In the genomic region with DNA sequence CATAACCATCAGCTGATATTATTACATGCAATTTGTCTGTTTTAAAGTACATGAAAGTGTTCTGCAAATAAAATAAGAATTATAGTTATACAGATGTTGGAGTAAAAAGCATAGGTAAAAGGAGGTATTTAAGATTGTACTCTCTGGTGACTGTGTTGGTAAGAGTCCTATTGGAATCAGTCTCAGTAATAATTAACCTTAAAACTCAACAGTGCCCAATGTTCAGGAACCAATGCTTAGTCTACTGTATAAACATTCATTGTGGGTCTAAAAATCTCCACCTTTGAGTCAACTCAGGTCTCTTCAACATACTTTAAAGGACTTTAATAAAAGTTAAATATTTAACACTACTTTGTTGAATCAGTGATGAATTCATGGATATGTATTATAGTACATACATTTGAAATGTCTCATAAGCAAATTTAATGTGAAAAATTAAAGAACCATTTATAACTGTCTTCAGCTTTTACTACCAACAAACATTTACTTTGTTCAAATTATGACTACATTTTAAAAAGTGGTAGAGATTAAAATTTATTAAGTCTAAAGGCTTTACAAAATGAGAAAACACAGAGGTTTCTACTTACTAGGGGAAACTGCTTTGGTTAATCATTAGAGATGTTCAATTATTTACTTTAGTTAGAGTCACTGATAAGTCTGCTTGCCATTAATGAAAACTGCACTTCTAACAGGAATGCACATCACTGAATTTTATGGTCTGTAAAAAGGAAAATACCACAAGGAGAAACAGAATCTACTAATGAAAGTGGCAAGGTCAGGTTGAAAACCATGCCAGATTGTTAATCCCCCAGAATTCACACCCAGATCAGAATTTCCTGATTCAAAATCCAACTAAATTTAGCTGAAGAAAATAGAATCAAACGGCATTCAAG, we compare ENCODE assay signal across 15 cellular contexts.
DNase-seq lines count a peak whose midpoint lies in the region; ATAC-seq and TF ChIP-seq lines count a peak whose summit lies in the region.
"Had no signal": no experiment of that assay in that cellular context is flagged by ENCODE, and none has a peak within 500 bp of the region (broad histone marks: within the 10 kb centered on the region; RNA-seq: fewer than 3 reads in every experiment).

No MANE protein-coding gene starts in this region.

- H3K36me3 Mint-ChIP-seq in progenitor cell of endocrine pancreas (ENCODE audit: insufficient read depth) = peaks cover 3% of the 10 kb centered on the region
- no peaks in the 10 kb centered on the region for H3K36me3 Mint-ChIP-seq in osteocyte (ENCODE audit: unreplicated experiment)

- DNase-seq in epithelial cell of proximal tubule (ENCODE audit: low read depth) = peak; percentile 96
- DNase-seq in progenitor cell of endocrine pancreas (ENCODE audit: low spot score, unreplicated experiment) = no peak
- no peak for DNase-seq in NCI-H2227 treated with DMSO at 0.1 percent for 48 hours (lab: John Stamatoyannopoulos, UW)
- no peak for DNase-seq in osteocyte (ENCODE audit: extremely low spot score, unreplicated experiment)
- no peak for DNase-seq in T-helper 2 cell
- no peak for DNase-seq in NCI-H1092 treated with DMSO at 0.1 percent for 48 hours (lab: John Stamatoyannopoulos, UW)
- DNase-seq: anterior cingulate cortex; BE2C; NCI-H1436; NCI-H748 treated with DMSO at 0.1 percent for 48 hours; SHP77 treated with DMSO at 0.1 percent for 48 hours; stimulated activated CD4-positive, alpha-beta T cell treated with anti-CD3 and anti-CD28 coated beads, Interleukin-2, amount 100 ng/mL, for 24 hours had no signal

- H3K27ac Mint-ChIP-seq in progenitor cell of endocrine pancreas (peak overlapping the region; percentile 97), osteocyte (ENCODE audit: unreplicated experiment) (no peak overlapping the region)

- H3K4me1 Mint-ChIP-seq in progenitor cell of endocrine pancreas (ENCODE audit: low read depth) (peaks cover 51% of the 10 kb centered on the region), osteocyte (ENCODE audit: unreplicated experiment) (peaks cover 17% of the 10 kb centered on the region)

- H3K4me3 Mint-ChIP-seq in progenitor cell of endocrine pancreas (ENCODE audit: low read depth) = peak overlapping the region; percentile 24
- H3K4me3 Mint-ChIP-seq in osteocyte (ENCODE audit: unreplicated experiment) = no peak overlapping the region

- H3K27me3 Mint-ChIP-seq in progenitor cell of endocrine pancreas (no peaks in the 10 kb centered on the region), osteocyte (ENCODE audit: unreplicated experiment) (no peaks in the 10 kb centered on the region)

- no peaks in the 10 kb centered on the region for H3K9me3 Mint-ChIP-seq in progenitor cell of endocrine pancreas (ENCODE audit: low read depth)
- H3K9me3 Mint-ChIP-seq in osteocyte (ENCODE audit: unreplicated experiment) = no peaks in the 10 kb centered on the region

- peak overlapping the region; percentile 9 for H3K4me3 ChIP-seq in epithelial cell of proximal tubule (ENCODE audit: low read depth, low read length)
- H3K4me3 ChIP-seq: GM12878 had no signal

- ATAC-seq in GM18870 (IDR thresholded peaks at IDR 0.05; ENCODE audit: unreplicated experiment) = peak; percentile 55
- peak; percentile 68 for ATAC-seq in HG03196 (IDR thresholded peaks at IDR 0.05; ENCODE audit: unreplicated experiment)
- ATAC-seq: GM12878 had no signal

- TF ChIP-seq CTCF in epithelial cell of proximal tubule (conservative IDR thresholded peaks at IDR 0.05; ENCODE audit: low read depth, low read length) = no peak
- TF ChIP-seq CTCF in progenitor cell of endocrine pancreas (IDR thresholded peaks at IDR 0.05; ENCODE audit: unreplicated experiment) = no peak
- TF ChIP-seq CTCF in osteocyte (IDR thresholded peaks at IDR 0.05) = no peak
